ENCODE assay signal across 1 cellular context in genomic region chr1:67791261-67791660, GRCh38.
TF ChIP-seq lines count a peak whose summit lies in the region.

No MANE protein-coding gene starts in this region.

TF ChIP-seq in H1, 55 proteins besides CTCF, POLR2A, EP300 and RAD21:
- TF ChIP-seq USF2 (IDR thresholded peaks at IDR 0.05; ENCODE audit: low read length) (no peak), FOSL1 (IDR thresholded peaks at IDR 0.05; ENCODE audit: insufficient read depth, low read depth, low read length) (no peak), CREB1 (IDR thresholded peaks at IDR 0.05) (no peak), TAF7 (optimal IDR thresholded peaks at IDR 0.05; ENCODE audit: borderline replicate concordance, low read depth, low read length) (no peak), E2F6 (IDR thresholded peaks at IDR 0.05) (no peak), CBX5 (IDR thresholded peaks at IDR 0.05; ENCODE audit: low read depth, low read length) (no peak), CBX8 (IDR thresholded peaks at IDR 0.05; ENCODE audit: borderline replicate concordance, low read depth, low read length) (no peak), EGR1 (IDR thresholded peaks at IDR 0.05; ENCODE audit: borderline replicate concordance, low read depth, low read length) (no peak), KDM4A (IDR thresholded peaks at IDR 0.05; ENCODE audit: low read depth, low read length, severe bottlenecking) (no peak)
